Comparison of ENCODE assay signal across 11 cellular contexts in the genomic region with DNA sequence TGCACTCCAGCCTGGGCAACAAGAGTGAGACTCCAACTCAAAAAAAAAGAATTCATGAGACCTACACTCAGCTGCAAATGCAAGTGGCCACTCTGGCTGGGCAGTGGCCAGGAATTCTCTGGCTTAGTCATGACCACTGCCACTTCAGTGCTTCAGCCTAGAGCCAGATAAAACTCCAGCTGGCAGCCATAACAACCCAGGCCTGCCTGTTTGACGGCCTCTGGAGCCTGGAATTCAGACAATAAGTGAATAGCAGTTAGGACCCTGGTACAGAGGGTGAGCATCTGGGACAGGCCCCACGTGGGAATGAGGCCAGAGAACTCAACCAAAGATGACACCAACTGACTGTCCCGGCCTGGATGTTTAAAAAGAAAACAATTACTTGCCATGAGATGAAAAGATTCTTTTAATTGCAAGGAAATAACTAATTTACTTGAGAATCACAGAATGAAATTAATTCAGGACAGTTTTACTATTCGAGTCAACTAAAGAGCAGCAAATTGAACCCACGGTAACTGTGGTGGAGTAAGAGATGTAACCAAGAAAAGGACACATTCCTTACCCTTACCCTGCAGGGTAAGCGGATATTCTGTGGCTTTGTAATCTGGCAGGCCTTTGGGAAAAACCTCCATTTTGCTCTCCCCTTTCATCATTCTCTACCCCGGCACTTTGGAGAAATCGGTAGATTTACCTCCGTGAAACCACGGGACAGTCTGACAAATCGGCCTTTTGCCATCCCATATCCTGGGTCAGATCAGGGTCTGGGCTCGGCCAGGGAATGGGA. TPM values are rescaled to one million over a fixed set of nuclear protein-coding genes. Genes with fewer than 3 reads are reported as not detected.
A peak's percentile ranks its signal among the peaks of the same experiment; 100 is the strongest.
DNase-seq lines count a peak whose midpoint lies in the region; ATAC-seq and TF ChIP-seq lines count a peak whose summit lies in the region.
"Had no signal": no experiment of that assay in that cellular context is flagged by ENCODE, and none has a peak within 500 bp of the region (broad histone marks: within the 10 kb centered on the region; RNA-seq: fewer than 3 reads in every experiment).

No MANE protein-coding gene starts in this region.

- peak; percentile 88 for ATAC-seq in SK-N-SH treated with all-trans-retinoic acid at 6 μM for 48 hours
- no peak for ATAC-seq in GM18873 (IDR thresholded peaks at IDR 0.05; ENCODE audit: low FRiP score, unreplicated experiment)
- ATAC-seq in GM19395 (IDR thresholded peaks at IDR 0.05; ENCODE audit: unreplicated experiment): no peak
- no peak for ATAC-seq in GM21360 (IDR thresholded peaks at IDR 0.05; ENCODE audit: unreplicated experiment)

- no peak for TF ChIP-seq CTCF in AG10803 (conservative IDR thresholded peaks at IDR 0.05; ENCODE audit: low read length)
- no peak for TF ChIP-seq CTCF in osteoblast (IDR thresholded peaks at IDR 0.05; ENCODE audit: extremely low read depth, low read depth, low read length)

- H3K36me3 ChIP-seq in osteoblast (ENCODE audit: insufficient read depth, low read length): peaks cover 46% of the 10 kb centered on the region
- H3K36me3 ChIP-seq: neural progenitor cell had no signal

- H3K4me3 ChIP-seq in AG10803 (ENCODE audit: low read length) (no peak overlapping the region), osteoblast (ENCODE audit: insufficient read depth, low read length) (peak overlapping the region; percentile 47)
- H3K4me3 ChIP-seq: neural progenitor cell, stomach had no signal

- peak overlapping the region; percentile 1 for H2AFZ ChIP-seq in osteoblast (ENCODE audit: low read length)
- H2AFZ ChIP-seq: neural progenitor cell had no signal

- peak; percentile 94 for DNase-seq in AG10803 (ENCODE audit: low read depth)
- DNase-seq in globus pallidus (ENCODE audit: low spot score): peak; percentile 75
- DNase-seq in osteoblast (ENCODE audit: insufficient read length, low spot score, missing footprints): peak; percentile 96
- DNase-seq in stimulated activated CD8-positive, alpha-beta memory T cell treated with anti-CD3 and anti-CD28 coated beads, Interleukin-4, amount 100 ng/mL, for 48 hours: no peak
- DNase-seq: NCI-H524 treated with DMSO at 0.1 percent for 48 hours, stomach had no signal

- peaks cover 12% of the 10 kb centered on the region for H3K79me2 ChIP-seq in osteoblast (ENCODE audit: insufficient read depth, low read length)

- H3K27ac ChIP-seq in osteoblast (ENCODE audit: low read depth, low read length): peak overlapping the region; percentile 80
- H3K27ac ChIP-seq: neural progenitor cell had no signal

- peak overlapping the region; percentile 36 for H3K4me2 ChIP-seq in osteoblast (ENCODE audit: insufficient read depth, low read length)
- H3K4me2 ChIP-seq: neural progenitor cell had no signal

- no peaks in the 10 kb centered on the region for H3K9me3 ChIP-seq in osteoblast (ENCODE audit: low read depth, low read length)
- H3K9me3 ChIP-seq: stomach had no signal

- peaks cover 40% of the 10 kb centered on the region for H3K4me1 ChIP-seq in osteoblast (ENCODE audit: insufficient read depth, low read length)
- H3K4me1 ChIP-seq: neural progenitor cell had no signal

- H3K27me3 ChIP-seq in osteoblast (ENCODE audit: insufficient read depth, low read length): no peaks in the 10 kb centered on the region
- H3K27me3 ChIP-seq: neural progenitor cell, stomach had no signal

- H4K20me1 ChIP-seq in osteoblast (ENCODE audit: insufficient read depth, low read length): no peaks in the 10 kb centered on the region

TF ChIP-seq in SK-N-SH treated with all-trans-retinoic acid at 6 μM for 48 hours, 23 proteins besides CTCF, POLR2A, EP300 and RAD21:
- TF ChIP-seq ZFP3 (CRISPR knock-in tag; IDR thresholded peaks at IDR 0.05): no peak
- peak; percentile 47; the same call in 1 of the 2 replicates for TF ChIP-seq TCF4 (CRISPR knock-in tag; IDR thresholded peaks at IDR 0.05; ENCODE audit: borderline replicate concordance)
- 0 out of 2 replicates have a peak, but pooled peaks have one; percentile 29 for TF ChIP-seq ISL1 (CRISPR knock-in tag; IDR thresholded peaks at IDR 0.05)
- 0 out of 2 replicates have a peak, but pooled peaks have one; percentile 61 for TF ChIP-seq POU6F1 (CRISPR knock-in tag; IDR thresholded peaks at IDR 0.05; ENCODE audit: borderline replicate concordance, low read depth)
- TF ChIP-seq, protein P1, sequence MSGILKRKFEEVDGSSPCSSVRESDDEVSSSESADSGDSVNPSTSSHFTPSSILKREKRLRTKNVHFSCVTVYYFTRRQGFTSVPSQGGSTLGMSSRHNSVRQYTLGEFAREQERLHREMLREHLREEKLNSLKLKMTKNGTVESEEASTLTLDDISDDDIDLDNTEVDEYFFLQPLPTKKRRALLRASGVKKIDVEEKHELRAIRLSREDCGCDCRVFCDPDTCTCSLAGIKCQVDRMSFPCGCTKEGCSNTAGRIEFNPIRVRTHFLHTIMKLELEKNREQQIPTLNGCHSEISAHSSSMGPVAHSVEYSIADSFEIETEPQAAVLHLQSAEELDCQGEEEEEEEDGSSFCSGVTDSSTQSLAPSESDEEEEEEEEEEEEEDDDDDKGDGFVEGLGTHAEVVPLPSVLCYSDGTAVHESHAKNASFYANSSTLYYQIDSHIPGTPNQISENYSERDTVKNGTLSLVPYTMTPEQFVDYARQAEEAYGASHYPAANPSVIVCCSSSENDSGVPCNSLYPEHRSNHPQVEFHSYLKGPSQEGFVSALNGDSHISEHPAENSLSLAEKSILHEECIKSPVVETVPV (CRISPR knock-in tag; IDR thresholded peaks at IDR 0.05): no peak
TF ChIP-seq in SK-N-SH treated with all-trans-retinoic acid at 6 μM for 48 hours: peak in this region for 3.

RNA-seq across cellular contexts. Expression of gene RCC1L, which starts 18.7 kb away (rescaled TPM):
- total RNA-seq in osteoblast: 42.7 and 46.0 TPM in 2 replicates

RNA-seq across cellular contexts. Expression of gene GTF2IRD2B, which starts 37.5 kb away (rescaled TPM):
- total RNA-seq in osteoblast: 30.1 and 30.4 TPM in 2 replicates
